Comparison of ENCODE assay signal across 8 cellular contexts in the genomic region with DNA sequence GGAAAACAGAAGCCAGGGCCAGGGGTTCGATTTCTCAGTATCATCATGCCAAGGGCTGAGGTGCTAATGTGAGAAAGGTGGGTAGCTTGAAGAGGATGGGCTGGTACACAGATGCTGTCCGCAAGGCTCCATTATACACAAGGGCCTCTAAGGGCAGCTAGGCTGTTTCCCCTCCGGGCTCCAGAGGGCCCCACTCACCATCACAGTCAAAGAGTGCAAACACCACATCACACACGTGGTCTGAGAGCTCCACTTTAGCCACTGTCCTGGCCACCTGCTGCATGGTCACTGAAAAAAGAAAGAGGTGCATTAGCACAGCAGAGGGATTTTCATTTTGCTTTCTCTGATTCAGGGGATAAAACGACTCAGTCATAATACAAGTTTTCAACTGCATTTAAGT. TPM values are rescaled to one million over a fixed set of nuclear protein-coding genes. Genes with fewer than 3 reads are reported as not detected.
A peak's percentile ranks its signal among the peaks of the same experiment; 100 is the strongest.
DNase-seq lines count a peak whose midpoint lies in the region; ATAC-seq and TF ChIP-seq lines count a peak whose summit lies in the region.
"Had no signal": no experiment of that assay in that cellular context is flagged by ENCODE, and none has a peak within 500 bp of the region (broad histone marks: within the 10 kb centered on the region; RNA-seq: fewer than 3 reads in every experiment).

No MANE protein-coding gene starts in this region.

- TF ChIP-seq CTCF in GM12864 (IDR thresholded peaks at IDR 0.05; ENCODE audit: low read depth, low read length, missing control alignments) (peak; percentile 20), dorsolateral prefrontal cortex (IDR thresholded peaks at IDR 0.05 in 54 of 56, conservative IDR thresholded peaks at IDR 0.05 in 2 of 56; ENCODE audit: low read depth in 1 of 56, partially characterized antibody in 56 of 56) (peak in 51 of 56 donors; percentile 25 to 71 (median 50))

- H3K27me3 ChIP-seq in dorsolateral prefrontal cortex = no peaks in the 10 kb centered on the region

- intact Hi-C loops in dorsolateral prefrontal cortex (cut with DNase I) = loop anchor here (5.0 to 10.0 kb wide), 3 partner anchors 192 to 252 kb away; partner anchors contain the start of gene MICU1 (in 1 of the 2)
- intact Hi-C loops in sciatic nerve (cut with DNase I) = no loop called here

- in situ Hi-C loops in G401 (cut with HindIII; ENCODE audit: low sequenced_read_pairs) = no loop called here

- H3K4me3 ChIP-seq in GM12864 (ENCODE audit: low read depth, low read length) = no peak overlapping the region
- H3K4me3 ChIP-seq in dorsolateral prefrontal cortex = no peak overlapping the region

- ATAC-seq in sciatic nerve = no peak
- ATAC-seq: activated naive CD8-positive, alpha-beta T cell treated with anti-CD3 and anti-CD28 coated beads, Interleukin-2, amount 50 U/mL, for 24 hours had no signal

- peak overlapping the region in 1 of 59 donors; percentile 13 for H3K27ac ChIP-seq in dorsolateral prefrontal cortex

- DNase-seq in GM12864 (ENCODE audit: low read depth) = no peak
- peak; percentile 11 for DNase-seq in M059J (ENCODE audit: low read depth)
- peak in 7 of 10 donors; percentile 37 to 70 (median 60) for DNase-seq in dorsolateral prefrontal cortex
- peak in 41 of 56 donors; percentile 1 to 65 (median 20) for DNase-seq in nucleus accumbens (lab: John Stamatoyannopoulos, UW)
- no peak for DNase-seq in sciatic nerve (ENCODE audit: low spot score)
- no peak for DNase-seq in cerebellar cortex (ENCODE audit: low spot score)
- DNase-seq in G401 (ENCODE audit: low spot score) = no peak
- DNase-seq: activated naive CD8-positive, alpha-beta T cell treated with anti-CD3 and anti-CD28 coated beads, Interleukin-2, amount 50 U/mL, for 24 hours had no signal

RNA-seq across cellular contexts. Expression of gene DNAJB12, which starts 20.9 kb away (rescaled TPM):
- 18.8 and 31.5 TPM in 2 replicates for total RNA-seq in M059J (2014; rRNA removed; shearing (Covaris generic))
- 10 to 100 TPM; 25.5 to 44.3 (median 34.1) TPM for total RNA-seq in dorsolateral prefrontal cortex
- 50.0 TPM for total RNA-seq in sciatic nerve
- 22.6 and 23.1 TPM in 2 replicates for total RNA-seq in G401 (2014; rRNA removed; shearing (Covaris generic))

Comparison
In these comparisons a context has a peak if more than half of its experiments do, and no peak if none do; other contexts are left out.
1. DNase-seq: peak in M059J (single experiment), dorsolateral prefrontal cortex (7 of 10) and nucleus accumbens (41 of 56); none in GM12864 (single experiment), sciatic nerve (single experiment), cerebellar cortex (single experiment) and G401 (single experiment).